In the genomic region with DNA sequence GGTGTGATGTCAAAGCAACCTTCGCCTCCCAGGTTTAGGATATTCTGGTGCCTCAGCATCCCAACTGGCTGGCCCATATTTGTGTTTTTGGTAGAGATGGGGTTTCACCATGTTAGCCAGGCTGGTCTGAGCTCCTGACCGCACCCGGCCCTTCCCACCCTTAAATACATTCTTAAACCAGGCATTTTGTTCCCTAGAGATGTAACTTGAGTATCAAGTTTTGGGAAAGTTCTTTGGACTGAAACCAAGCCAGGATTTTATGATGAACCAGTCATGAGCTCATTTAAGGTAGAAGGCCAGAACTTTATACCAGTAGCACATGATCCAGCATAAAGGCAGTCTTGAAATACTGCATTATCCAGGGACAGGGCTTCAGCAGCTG, we compare ENCODE assay signal across 1 cellular context.
TF ChIP-seq lines count a peak whose summit lies in the region.

No MANE protein-coding gene starts in this region.

TF ChIP-seq in GM23338, 12 proteins besides CTCF, POLR2A, EP300 and RAD21 (continued from another document):
- TF ChIP-seq, protein P1, sequence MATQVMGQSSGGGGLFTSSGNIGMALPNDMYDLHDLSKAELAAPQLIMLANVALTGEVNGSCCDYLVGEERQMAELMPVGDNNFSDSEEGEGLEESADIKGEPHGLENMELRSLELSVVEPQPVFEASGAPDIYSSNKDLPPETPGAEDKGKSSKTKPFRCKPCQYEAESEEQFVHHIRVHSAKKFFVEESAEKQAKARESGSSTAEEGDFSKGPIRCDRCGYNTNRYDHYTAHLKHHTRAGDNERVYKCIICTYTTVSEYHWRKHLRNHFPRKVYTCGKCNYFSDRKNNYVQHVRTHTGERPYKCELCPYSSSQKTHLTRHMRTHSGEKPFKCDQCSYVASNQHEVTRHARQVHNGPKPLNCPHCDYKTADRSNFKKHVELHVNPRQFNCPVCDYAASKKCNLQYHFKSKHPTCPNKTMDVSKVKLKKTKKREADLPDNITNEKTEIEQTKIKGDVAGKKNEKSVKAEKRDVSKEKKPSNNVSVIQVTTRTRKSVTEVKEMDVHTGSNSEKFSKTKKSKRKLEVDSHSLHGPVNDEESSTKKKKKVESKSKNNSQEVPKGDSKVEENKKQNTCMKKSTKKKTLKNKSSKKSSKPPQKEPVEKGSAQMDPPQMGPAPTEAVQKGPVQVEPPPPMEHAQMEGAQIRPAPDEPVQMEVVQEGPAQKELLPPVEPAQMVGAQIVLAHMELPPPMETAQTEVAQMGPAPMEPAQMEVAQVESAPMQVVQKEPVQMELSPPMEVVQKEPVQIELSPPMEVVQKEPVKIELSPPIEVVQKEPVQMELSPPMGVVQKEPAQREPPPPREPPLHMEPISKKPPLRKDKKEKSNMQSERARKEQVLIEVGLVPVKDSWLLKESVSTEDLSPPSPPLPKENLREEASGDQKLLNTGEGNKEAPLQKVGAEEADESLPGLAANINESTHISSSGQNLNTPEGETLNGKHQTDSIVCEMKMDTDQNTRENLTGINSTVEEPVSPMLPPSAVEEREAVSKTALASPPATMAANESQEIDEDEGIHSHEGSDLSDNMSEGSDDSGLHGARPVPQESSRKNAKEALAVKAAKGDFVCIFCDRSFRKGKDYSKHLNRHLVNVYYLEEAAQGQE (IDR thresholded peaks at IDR 0.05; ENCODE audit: unreplicated experiment): no peak
- TF ChIP-seq JUNB (IDR thresholded peaks at IDR 0.05; ENCODE audit: unreplicated experiment) (no peak), EZH2 (IDR thresholded peaks at IDR 0.05; ENCODE audit: low read depth, unreplicated experiment) (no peak), STAT1 (IDR thresholded peaks at IDR 0.05; ENCODE audit: unreplicated experiment) (no peak), ZNF331 (CRISPR knock-in tag; IDR thresholded peaks at IDR 0.05; ENCODE audit: low read depth) (no peak)
- TF ChIP-seq, protein P2, sequence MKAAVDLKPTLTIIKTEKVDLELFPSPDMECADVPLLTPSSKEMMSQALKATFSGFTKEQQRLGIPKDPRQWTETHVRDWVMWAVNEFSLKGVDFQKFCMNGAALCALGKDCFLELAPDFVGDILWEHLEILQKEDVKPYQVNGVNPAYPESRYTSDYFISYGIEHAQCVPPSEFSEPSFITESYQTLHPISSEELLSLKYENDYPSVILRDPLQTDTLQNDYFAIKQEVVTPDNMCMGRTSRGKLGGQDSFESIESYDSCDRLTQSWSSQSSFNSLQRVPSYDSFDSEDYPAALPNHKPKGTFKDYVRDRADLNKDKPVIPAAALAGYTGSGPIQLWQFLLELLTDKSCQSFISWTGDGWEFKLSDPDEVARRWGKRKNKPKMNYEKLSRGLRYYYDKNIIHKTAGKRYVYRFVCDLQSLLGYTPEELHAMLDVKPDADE (IDR thresholded peaks at IDR 0.05): no peak
- TF ChIP-seq, protein P3, sequence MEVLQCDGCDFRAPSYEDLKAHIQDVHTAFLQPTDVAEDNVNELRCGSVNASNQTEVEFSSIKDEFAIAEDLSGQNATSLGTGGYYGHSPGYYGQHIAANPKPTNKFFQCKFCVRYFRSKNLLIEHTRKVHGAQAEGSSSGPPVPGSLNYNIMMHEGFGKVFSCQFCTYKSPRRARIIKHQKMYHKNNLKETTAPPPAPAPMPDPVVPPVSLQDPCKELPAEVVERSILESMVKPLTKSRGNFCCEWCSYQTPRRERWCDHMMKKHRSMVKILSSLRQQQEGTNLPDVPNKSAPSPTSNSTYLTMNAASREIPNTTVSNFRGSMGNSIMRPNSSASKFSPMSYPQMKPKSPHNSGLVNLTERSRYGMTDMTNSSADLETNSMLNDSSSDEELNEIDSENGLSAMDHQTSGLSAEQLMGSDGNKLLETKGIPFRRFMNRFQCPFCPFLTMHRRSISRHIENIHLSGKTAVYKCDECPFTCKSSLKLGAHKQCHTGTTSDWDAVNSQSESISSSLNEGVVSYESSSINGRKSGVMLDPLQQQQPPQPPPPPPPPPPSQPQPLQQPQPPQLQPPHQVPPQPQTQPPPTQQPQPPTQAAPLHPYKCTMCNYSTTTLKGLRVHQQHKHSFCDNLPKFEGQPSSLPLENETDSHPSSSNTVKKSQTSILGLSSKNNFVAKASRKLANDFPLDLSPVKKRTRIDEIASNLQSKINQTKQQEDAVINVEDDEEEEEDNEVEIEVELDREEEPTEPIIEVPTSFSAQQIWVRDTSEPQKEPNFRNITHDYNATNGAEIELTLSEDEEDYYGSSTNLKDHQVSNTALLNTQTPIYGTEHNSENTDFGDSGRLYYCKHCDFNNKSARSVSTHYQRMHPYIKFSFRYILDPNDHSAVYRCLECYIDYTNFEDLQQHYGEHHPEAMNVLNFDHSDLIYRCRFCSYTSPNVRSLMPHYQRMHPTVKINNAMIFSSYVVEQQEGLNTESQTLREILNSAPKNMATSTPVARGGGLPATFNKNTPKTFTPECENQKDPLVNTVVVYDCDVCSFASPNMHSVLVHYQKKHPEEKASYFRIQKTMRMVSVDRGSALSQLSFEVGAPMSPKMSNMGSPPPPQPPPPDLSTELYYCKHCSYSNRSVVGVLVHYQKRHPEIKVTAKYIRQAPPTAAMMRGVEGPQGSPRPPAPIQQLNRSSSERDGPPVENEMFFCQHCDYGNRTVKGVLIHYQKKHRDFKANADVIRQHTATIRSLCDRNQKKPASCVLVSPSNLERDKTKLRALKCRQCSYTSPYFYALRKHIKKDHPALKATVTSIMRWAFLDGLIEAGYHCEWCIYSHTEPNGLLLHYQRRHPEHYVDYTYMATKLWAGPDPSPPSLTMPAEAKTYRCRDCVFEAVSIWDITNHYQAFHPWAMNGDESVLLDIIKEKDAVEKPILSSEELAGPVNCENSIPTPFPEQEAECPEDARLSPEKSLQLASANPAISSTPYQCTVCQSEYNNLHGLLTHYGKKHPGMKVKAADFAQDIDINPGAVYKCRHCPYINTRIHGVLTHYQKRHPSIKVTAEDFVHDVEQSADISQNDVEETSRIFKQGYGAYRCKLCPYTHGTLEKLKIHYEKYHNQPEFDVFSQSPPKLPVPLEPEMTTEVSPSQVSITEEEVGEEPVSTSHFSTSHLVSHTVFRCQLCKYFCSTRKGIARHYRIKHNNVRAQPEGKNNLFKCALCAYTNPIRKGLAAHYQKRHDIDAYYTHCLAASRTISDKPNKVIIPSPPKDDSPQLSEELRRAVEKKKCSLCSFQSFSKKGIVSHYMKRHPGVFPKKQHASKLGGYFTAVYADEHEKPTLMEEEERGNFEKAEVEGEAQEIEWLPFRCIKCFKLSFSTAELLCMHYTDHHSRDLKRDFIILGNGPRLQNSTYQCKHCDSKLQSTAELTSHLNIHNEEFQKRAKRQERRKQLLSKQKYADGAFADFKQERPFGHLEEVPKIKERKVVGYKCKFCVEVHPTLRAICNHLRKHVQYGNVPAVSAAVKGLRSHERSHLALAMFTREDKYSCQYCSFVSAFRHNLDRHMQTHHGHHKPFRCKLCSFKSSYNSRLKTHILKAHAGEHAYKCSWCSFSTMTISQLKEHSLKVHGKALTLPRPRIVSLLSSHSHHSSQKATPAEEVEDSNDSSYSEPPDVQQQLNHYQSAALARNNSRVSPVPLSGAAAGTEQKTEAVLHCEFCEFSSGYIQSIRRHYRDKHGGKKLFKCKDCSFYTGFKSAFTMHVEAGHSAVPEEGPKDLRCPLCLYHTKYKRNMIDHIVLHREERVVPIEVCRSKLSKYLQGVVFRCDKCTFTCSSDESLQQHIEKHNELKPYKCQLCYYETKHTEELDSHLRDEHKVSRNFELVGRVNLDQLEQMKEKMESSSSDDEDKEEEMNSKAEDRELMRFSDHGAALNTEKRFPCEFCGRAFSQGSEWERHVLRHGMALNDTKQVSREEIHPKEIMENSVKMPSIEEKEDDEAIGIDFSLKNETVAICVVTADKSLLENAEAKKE (CRISPR knock-in tag; IDR thresholded peaks at IDR 0.05): no peak
